ENCODE assay signal across 14 cellular contexts in the genomic region with DNA sequence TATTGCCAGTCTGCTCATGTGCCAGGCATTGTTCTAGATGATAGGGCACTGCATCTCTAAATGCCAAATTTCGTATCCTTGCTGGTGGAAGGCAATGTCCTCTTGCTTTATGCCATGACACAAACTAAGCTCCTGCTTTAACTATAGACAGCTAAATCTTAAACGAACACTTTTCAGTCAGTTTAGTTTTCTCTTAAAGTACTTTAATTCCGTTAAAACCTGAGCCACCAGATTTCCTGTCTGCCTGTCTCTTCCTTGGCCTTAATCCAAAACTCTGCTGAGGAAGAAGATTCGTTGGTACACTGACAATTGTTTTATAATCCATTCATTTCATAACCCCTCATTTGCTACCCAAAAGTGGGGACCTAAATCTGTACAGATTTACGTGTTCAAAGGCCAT.
DNase-seq lines count a peak whose midpoint lies in the region; ATAC-seq, FAIRE-seq and TF ChIP-seq lines count a peak whose summit lies in the region.
"Had no signal": no experiment of that assay in that cellular context is flagged by ENCODE, and none has a peak within 500 bp of the region (broad histone marks: within the 10 kb centered on the region; RNA-seq: fewer than 3 reads in every experiment).

No MANE protein-coding gene starts in this region.

- FAIRE-seq in urothelium cell line (lab: Jason Lieb, UNC), result no peak

- peaks cover 6% of the 10 kb centered on the region; the same call in 1 of the 2 replicates for H3K9me3 ChIP-seq in BLaER1
- H3K9me3 ChIP-seq in muscle layer of duodenum (ENCODE audit: control insufficient read depth in 1 of 2, low read length in 2 of 2), result no peaks in the 10 kb centered on the region

- no peaks in the 10 kb centered on the region for H4K20me1 ChIP-seq in BLaER1

- H3K27me3 Mint-ChIP-seq in activated CD4-positive, alpha-beta memory T cell treated with anti-CD3 and anti-CD28 coated beads, Interleukin-2, amount 10 ng/mL, durations not matched to agents 7 days and 5 days, result no peaks in the 10 kb centered on the region
- H3K27me3 Mint-ChIP-seq: activated CD8-positive, alpha-beta T cell treated with anti-CD3 and anti-CD28 coated beads for 36 hours; activated naive CD8-positive, alpha-beta T cell had no signal

- H3K27me3 ChIP-seq in BLaER1 (no peaks in the 10 kb centered on the region), HL-60 (ENCODE audit: insufficient read depth, poor library complexity, severe bottlenecking) (no peaks in the 10 kb centered on the region), muscle layer of duodenum (ENCODE audit: low read depth, low read length) (no peaks in the 10 kb centered on the region)

- H3K4me1 Mint-ChIP-seq in activated CD4-positive, alpha-beta memory T cell treated with anti-CD3 and anti-CD28 coated beads, Interleukin-2, amount 10 ng/mL, durations not matched to agents 7 days and 5 days, result peaks cover 34% of the 10 kb centered on the region

- H3K36me3 Mint-ChIP-seq in activated CD4-positive, alpha-beta memory T cell treated with anti-CD3 and anti-CD28 coated beads, Interleukin-2, amount 10 ng/mL, durations not matched to agents 7 days and 5 days (ENCODE audit: low read depth), result peaks cover 57% of the 10 kb centered on the region

- no peak overlapping the region for H3K4me3 Mint-ChIP-seq in activated CD4-positive, alpha-beta memory T cell treated with anti-CD3 and anti-CD28 coated beads, Interleukin-2, amount 10 ng/mL, durations not matched to agents 7 days and 5 days
- H3K4me3 Mint-ChIP-seq: activated CD8-positive, alpha-beta T cell treated with anti-CD3 and anti-CD28 coated beads for 36 hours; activated naive CD8-positive, alpha-beta T cell had no signal

- DNase-seq in HL-60 (ENCODE audit: low read depth in 1 of 2, low spot score in 1 of 2), result no peak
- DNase-seq in activated CD4-positive, alpha-beta memory T cell treated with anti-CD3 and anti-CD28 coated beads, Interleukin-2, amount 10 ng/mL, durations not matched to agents 7 days and 5 days, result no peak
- no peak for DNase-seq in HPDE6-E6E7 (ENCODE audit: extremely low spot score)
- DNase-seq in foreskin melanocyte, result no peak
- DNase-seq in urothelium cell line (ENCODE audit: low spot score), result no peak
- DNase-seq: activated CD8-positive, alpha-beta T cell treated with anti-CD3 and anti-CD28 coated beads for 36 hours; cerebellar nuclear complex; hippocampal formation; stimulated activated CD8-positive, alpha-beta memory T cell treated with anti-CD3 and anti-CD28 coated beads, Interleukin-4, amount 100 ng/mL, for 48 hours had no signal

- H3K4me3 ChIP-seq in BLaER1 (no peak overlapping the region), HL-60 (replicated peaks; ENCODE audit: insufficient read depth, low read length) (no peak overlapping the region), muscle layer of duodenum (ENCODE audit: low read depth in 1 of 2, low read length in 2 of 2) (no peak overlapping the region)
- H3K4me3 ChIP-seq: lung had no signal

- H3K27ac ChIP-seq in BLaER1 (peak overlapping the region; percentile 68), HL-60 (replicated peaks) (peak overlapping the region; percentile 72), muscle layer of duodenum (ENCODE audit: low read length) (peak overlapping the region; percentile 33)

- CTCF ChIA-PET in activated CD4-positive, alpha-beta memory T cell treated with anti-CD3 and anti-CD28 coated beads, Interleukin-2, amount 10 ng/mL, durations not matched to agents 7 days and 5 days (lab: Charles Lee), result no interaction called here

- H3K4me1 ChIP-seq in BLaER1, result peaks cover 41% of the 10 kb centered on the region
- peaks cover 26 to 40% of the 10 kb centered on the region in 2 donors for H3K4me1 ChIP-seq in muscle layer of duodenum (ENCODE audit: control insufficient read depth in 1 of 2, insufficient read depth in 2 of 2, low read length in 2 of 2)

- no peak for TF ChIP-seq CTCF in HL-60 (IDR thresholded peaks at IDR 0.05; ENCODE audit: insufficient read depth, low read length)

- H3K9me3 Mint-ChIP-seq in activated CD4-positive, alpha-beta memory T cell treated with anti-CD3 and anti-CD28 coated beads, Interleukin-2, amount 10 ng/mL, durations not matched to agents 7 days and 5 days, result no peaks in the 10 kb centered on the region
- H3K9me3 Mint-ChIP-seq: activated CD8-positive, alpha-beta T cell treated with anti-CD3 and anti-CD28 coated beads for 36 hours had no signal

- peak overlapping the region; percentile 57 for H3K4me2 ChIP-seq in BLaER1

- ATAC-seq in GM21825 (IDR thresholded peaks at IDR 0.05; ENCODE audit: unreplicated experiment), result no peak

- H3K9ac ChIP-seq in BLaER1, result peak overlapping the region; percentile 27; the same call in 1 of the 2 replicates

- H3K36me3 ChIP-seq in BLaER1, result peaks cover 58% of the 10 kb centered on the region
- H3K36me3 ChIP-seq in muscle layer of duodenum (ENCODE audit: control insufficient read depth in 1 of 2, insufficient read depth in 2 of 2, low read length in 2 of 2), result peaks cover 5 to 17% of the 10 kb centered on the region in 2 donors

- POLR2A ChIA-PET in activated CD4-positive, alpha-beta memory T cell treated with anti-CD3 and anti-CD28 coated beads, Interleukin-2, amount 10 ng/mL, durations not matched to agents 7 days and 5 days (lab: Charles Lee), result no interaction called here

- peak overlapping the region; percentile 53 for H3K27ac Mint-ChIP-seq in activated CD4-positive, alpha-beta memory T cell treated with anti-CD3 and anti-CD28 coated beads, Interleukin-2, amount 10 ng/mL, durations not matched to agents 7 days and 5 days
- H3K27ac Mint-ChIP-seq: activated CD8-positive, alpha-beta T cell treated with anti-CD3 and anti-CD28 coated beads for 36 hours; activated naive CD8-positive, alpha-beta T cell had no signal
